Comparison of ENCODE assay signal across 8 cellular contexts in the genomic region with DNA sequence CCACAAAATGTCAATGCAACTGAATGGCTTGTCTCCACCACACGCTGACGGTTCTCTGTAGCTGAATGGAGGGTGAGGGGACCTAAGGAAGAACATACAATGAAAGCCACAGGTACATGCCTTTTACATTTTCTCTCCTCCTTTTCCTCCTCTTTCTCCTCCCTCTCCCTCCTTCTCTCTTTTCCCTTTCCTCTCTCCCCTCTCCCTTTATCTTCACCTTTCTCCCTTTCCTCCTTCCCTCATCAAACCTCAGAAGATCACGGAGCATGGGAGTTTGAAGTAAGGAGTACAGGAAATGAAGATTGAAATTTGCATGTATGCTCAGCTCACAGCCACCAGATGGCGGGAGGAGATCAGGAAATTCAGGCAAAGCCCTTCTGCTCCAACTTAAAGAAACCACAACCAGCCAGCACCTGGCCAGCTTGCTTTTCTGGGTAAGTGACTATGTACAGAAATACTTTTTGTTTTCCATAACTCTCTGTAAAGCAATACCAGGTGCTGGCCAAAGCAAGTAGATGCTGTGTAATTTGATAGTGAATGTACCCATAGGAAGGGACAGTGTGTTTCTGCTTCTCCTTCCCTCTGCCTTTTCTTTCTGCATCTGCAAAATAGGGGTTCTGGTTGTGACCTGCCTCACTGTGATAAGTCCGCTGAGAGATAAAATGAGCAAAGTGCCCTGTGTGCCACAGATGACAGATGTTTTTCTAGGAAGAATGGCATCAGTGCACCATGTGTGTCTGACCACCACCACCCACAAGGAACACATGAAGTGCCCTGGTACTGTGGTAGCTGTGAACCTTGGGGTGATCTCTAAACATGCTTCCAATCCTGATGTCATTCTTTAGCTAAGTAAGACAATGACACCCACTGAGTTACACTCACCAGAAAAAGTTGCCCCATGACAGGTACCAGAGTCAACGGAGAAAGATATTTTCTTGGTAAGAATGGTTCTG. TPM values are rescaled to one million over a fixed set of nuclear protein-coding genes. Genes with fewer than 3 reads are reported as not detected.
DNase-seq lines count a peak whose midpoint lies in the region; ATAC-seq and TF ChIP-seq lines count a peak whose summit lies in the region.

No MANE protein-coding gene starts in this region.

- H3K36me3 Mint-ChIP-seq in T-helper 17 cell (ENCODE audit: low read depth), result peaks cover 2% of the 10 kb centered on the region

- peak; percentile 78 for TF ChIP-seq CTCF in astrocyte of the cerebellum (IDR thresholded peaks at IDR 0.05; ENCODE audit: low read depth, low read length, missing control alignments)

- in situ Hi-C loops in astrocyte of the cerebellum (cut with HindIII; ENCODE audit: low sequenced_read_pairs), result loop anchor here (10.0 kb wide), 1 partner anchor 523 kb away; no protein-coding TSS in a partner anchor

- no peaks in the 10 kb centered on the region for H3K36me3 ChIP-seq in skeletal muscle tissue (ENCODE audit: control insufficient read depth in 3 of 3, insufficient read depth in 3 of 3, low read length in 3 of 3)

- H3K27me3 ChIP-seq in skeletal muscle tissue (ENCODE audit: control insufficient read depth in 3 of 3, insufficient read depth in 3 of 3, low read length in 3 of 3), result no peaks in the 10 kb centered on the region

- H3K4me1 ChIP-seq in skeletal muscle tissue (ENCODE audit: control insufficient read depth in 3 of 3, insufficient read depth in 3 of 3, low read length in 3 of 3), result peaks cover 9 to 36% (median 13%) of the 10 kb centered on the region in 3 donors

- DNase-seq in COLO668 (lab: John Stamatoyannopoulos, UW; ENCODE audit: unreplicated experiment), result peak; percentile 63
- peak; percentile 80 for DNase-seq in NCI-H146 treated with DMSO at 0.1 percent for 48 hours (lab: John Stamatoyannopoulos, UW; ENCODE audit: unreplicated experiment)
- peak; percentile 41 to 51 (median 43) for DNase-seq in T-helper 17 cell
- DNase-seq in astrocyte of the cerebellum (ENCODE audit: low read depth), result peak; percentile 90
- peak in 41 of 51 donors; percentile 5 to 82 (median 36) for DNase-seq in hypothalamus (lab: John Stamatoyannopoulos, UW)

- H3K27ac ChIP-seq in skeletal muscle tissue (ENCODE audit: low read depth, low read length), result no peak overlapping the region

- ATAC-seq in GM21723 (IDR thresholded peaks at IDR 0.05; ENCODE audit: unreplicated experiment) (peak; percentile 71), T-helper 17 cell (peak; percentile 86), HG02759 (IDR thresholded peaks at IDR 0.05; ENCODE audit: unreplicated experiment) (no peak)

- peaks cover 20% of the 10 kb centered on the region for H3K27me3 Mint-ChIP-seq in T-helper 17 cell

- no peak overlapping the region for H3K27ac Mint-ChIP-seq in T-helper 17 cell

- peak overlapping the region; percentile 0 to 51 (median 7) for H3K9ac ChIP-seq in skeletal muscle tissue (ENCODE audit: low read depth in 1 of 3, low read length in 3 of 3)

- H3K4me3 ChIP-seq in astrocyte of the cerebellum (ENCODE audit: low read depth, low read length) (no peak overlapping the region), skeletal muscle tissue (ENCODE audit: low read length in 3 of 3) (peak overlapping the region in 1 of 3 donors; percentile 38)

- H3K9me3 ChIP-seq in T-helper 17 cell (ENCODE audit: control insufficient read depth, low read length, poor library complexity, severe bottlenecking), result no peaks in the 10 kb centered on the region
- H3K9me3 ChIP-seq in skeletal muscle tissue (ENCODE audit: control insufficient read depth in 3 of 3, low read length in 3 of 3), result no peaks in the 10 kb centered on the region

- H3K4me1 Mint-ChIP-seq in T-helper 17 cell, result peaks cover 8% of the 10 kb centered on the region

- peak overlapping the region; percentile 45 for H3K4me3 Mint-ChIP-seq in T-helper 17 cell

RNA-seq across cellular contexts. Expression of a gene that starts 18.6 kb away (rescaled TPM):
- total RNA-seq in T-helper 17 cell (10 to 100 TPM; 22.6 to 34.1 TPM), skeletal muscle tissue (30.8 TPM)

Comparison
In these comparisons a context has a peak if more than half of its experiments do, and no peak if none do; other contexts are left out.
1. DNase-seq: peak in every context shown above with its lines; median percentile 90 in astrocyte of the cerebellum; 80 in NCI-H146 treated with DMSO at 0.1 percent for 48 hours; 63 in COLO668; 43 in T-helper 17 cell; 36 in hypothalamus.